Comparison of ENCODE assay signal across 26 cellular contexts in the genomic region with DNA sequence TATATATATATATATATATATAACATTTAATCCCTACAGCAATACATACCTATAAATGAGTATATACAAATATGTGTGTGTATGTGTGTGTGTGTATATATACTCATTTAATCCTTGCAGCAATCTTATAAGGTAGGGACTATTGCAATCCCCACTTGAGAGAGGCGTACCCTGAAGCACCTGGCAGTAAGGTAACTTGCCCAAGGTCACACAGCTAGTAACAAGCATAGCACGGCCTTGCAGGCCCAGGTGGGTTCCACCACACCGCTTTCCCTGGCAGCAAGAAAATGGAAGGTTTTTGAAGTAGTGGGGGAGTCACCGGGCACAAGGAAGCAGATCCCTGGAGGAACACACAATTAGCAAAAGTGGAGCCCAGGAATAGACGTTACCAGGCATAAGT.
"Had no signal": no experiment of that assay in that cellular context is flagged by ENCODE, and none has a peak within 500 bp of the region (broad histone marks: within the 10 kb centered on the region; RNA-seq: fewer than 3 reads in every experiment).

No MANE protein-coding gene starts in this region.

- H3K27me3 Mint-ChIP-seq: naive B cell; natural killer cell treated with Interleukin-12 subunit alpha and Interleukin-12 subunit beta and Interleukin-15 and Interleukin-18, amount 100 ng/mL, for 72 hours; progenitor cell of endocrine pancreas; stimulated activated naive B cell treated with anti-CD40 and anti-IgM and Interleukin-4, amounts not matched to agents 10 μg/mL and 1 μg/mL and 100 μg/mL, for 72 hours; stimulated activated naive CD8-positive, alpha-beta T cell treated with anti-CD3 and anti-CD28 coated beads, Interleukin-15, amount 100 ng/mL, for 72 hours had no signal

- DNase-seq: effector CD8-positive, alpha-beta T cell; endodermal cell; foreskin fibroblast; gastrocnemius medialis; head of caudate nucleus; mesenchymal stem cell; naive B cell; right lobe of liver; small intestine; stimulated activated CD4-positive, alpha-beta T cell treated with anti-CD3 and anti-CD28 coated beads, Interleukin-15, amount 100 ng/mL, for 24 hours; stimulated activated CD4-positive, alpha-beta T cell treated with anti-CD3 and anti-CD28 coated beads, Interleukin-2, amount 100 ng/mL, for 48 hours; stimulated activated naive B cell treated with anti-CD40 and anti-IgM and Interleukin-4, amounts not matched to agents 10 μg/mL and 1 μg/mL and 100 μg/mL, for 72 hours; stimulated activated naive CD8-positive, alpha-beta T cell treated with anti-CD3 and anti-CD28 coated beads, Interleukin-15, amount 100 ng/mL, for 72 hours; transverse colon had no signal

- H3K9me3 ChIP-seq: gastrocnemius medialis, mucosa of descending colon, neutrophil, right lobe of liver, suprapubic skin, transverse colon, vagina had no signal

- H3K9me3 Mint-ChIP-seq: endodermal cell; mesothelial cell of epicardium; natural killer cell treated with Interleukin-12 subunit alpha and Interleukin-12 subunit beta and Interleukin-15 and Interleukin-18, amount 100 ng/mL, for 72 hours; neural crest cell; stimulated activated naive B cell treated with anti-CD40 and anti-IgM and Interleukin-4, amounts not matched to agents 10 μg/mL and 1 μg/mL and 100 μg/mL, for 72 hours had no signal

- H3K27ac Mint-ChIP-seq: endodermal cell; mesothelial cell of epicardium; progenitor cell of endocrine pancreas; stimulated activated naive B cell treated with anti-CD40 and anti-IgM and Interleukin-4, amounts not matched to agents 10 μg/mL and 1 μg/mL and 100 μg/mL, for 72 hours; stimulated activated naive CD8-positive, alpha-beta T cell treated with anti-CD3 and anti-CD28 coated beads, Interleukin-15, amount 100 ng/mL, for 72 hours had no signal

- H3K27me3 ChIP-seq: gastrocnemius medialis, neutrophil, right lobe of liver, transverse colon, vagina had no signal

- H3K27ac ChIP-seq: epithelial cell of prostate, gastrocnemius medialis, neutrophil, parathyroid adenoma, right lobe of liver, suprapubic skin, transverse colon, vagina had no signal

- H3K9ac ChIP-seq: parathyroid adenoma had no signal

- H3K36me3 ChIP-seq: gastrocnemius medialis, neutrophil, right lobe of liver, suprapubic skin, transverse colon, vagina had no signal

- H3K4me3 ChIP-seq: gastrocnemius medialis, mucosa of descending colon, right lobe of liver, suprapubic skin, transverse colon, vagina had no signal

- H3K4me1 ChIP-seq: gastrocnemius medialis, parathyroid adenoma, right lobe of liver, suprapubic skin, vagina had no signal

- H3K4me3 Mint-ChIP-seq: endodermal cell; mesothelial cell of epicardium; natural killer cell treated with Interleukin-12 subunit alpha and Interleukin-12 subunit beta and Interleukin-15 and Interleukin-18, amount 100 ng/mL, for 72 hours; neural crest cell; stimulated activated naive B cell treated with anti-CD40 and anti-IgM and Interleukin-4, amounts not matched to agents 10 μg/mL and 1 μg/mL and 100 μg/mL, for 72 hours; stimulated activated naive CD8-positive, alpha-beta T cell treated with anti-CD3 and anti-CD28 coated beads, Interleukin-15, amount 100 ng/mL, for 72 hours had no signal

- H3K4me1 Mint-ChIP-seq: mesothelial cell of epicardium, neural crest cell had no signal

- H3K36me3 Mint-ChIP-seq: mesothelial cell of epicardium; naive B cell; natural killer cell treated with Interleukin-12 subunit alpha and Interleukin-12 subunit beta and Interleukin-15 and Interleukin-18, amount 100 ng/mL, for 72 hours; stimulated activated naive B cell treated with anti-CD40 and anti-IgM and Interleukin-4, amounts not matched to agents 10 μg/mL and 1 μg/mL and 100 μg/mL, for 72 hours had no signal

- ATAC-seq: esophagus mucosa; gastrocnemius medialis; left lobe of liver; natural killer cell treated with Interleukin-12 subunit alpha and Interleukin-12 subunit beta and Interleukin-15 and Interleukin-18, amount 100 ng/mL, for 72 hours; right lobe of liver; stimulated activated naive B cell treated with anti-CD40 and anti-IgM and Interleukin-4, amounts not matched to agents 10 μg/mL and 1 μg/mL and 100 μg/mL, for 72 hours; stimulated activated naive CD8-positive, alpha-beta T cell treated with anti-CD3 and anti-CD28 coated beads, Interleukin-15, amount 100 ng/mL, for 72 hours had no signal
